In genomic region chr4:87007345-87008181, GRCh38 we compare ENCODE assay signal across 8 cellular contexts.
A peak's percentile ranks its signal among the peaks of the same experiment; 100 is the strongest.
DNase-seq lines count a peak whose midpoint lies in the region; ATAC-seq and TF ChIP-seq lines count a peak whose summit lies in the region.

No MANE protein-coding gene starts in this region.

- H3K27ac Mint-ChIP-seq in CD14-positive monocyte, result peak overlapping the region; percentile 91 to 97 (median 96)

- H3K4me3 ChIP-seq in SJCRH30, result peak overlapping the region; percentile 88
- H3K4me3 ChIP-seq in prostate gland, result peak overlapping the region; percentile 69 to 82

- H3K36me3 Mint-ChIP-seq in CD14-positive monocyte, result peaks cover 0 to 1% of the 10 kb centered on the region in 2 donors

- peak overlapping the region; percentile 98 for H3K27ac ChIP-seq in SJCRH30
- H3K27ac ChIP-seq in prostate gland, result peak overlapping the region; percentile 96 to 97

- peak; percentile 60 for DNase-seq in CD14-positive monocyte (ENCODE audit: low spot score)
- DNase-seq in HuH-7.5 (ENCODE audit: low spot score), result peak; percentile 20
- DNase-seq in SJCRH30, result peak; percentile 69 to 79
- peak; percentile 26 for DNase-seq in amniotic stem cell (lab: John Stamatoyannopoulos, UW)
- peak; percentile 72 for DNase-seq in left ventricle myocardium superior
- DNase-seq in prostate gland (ENCODE audit: low spot score), result peak; percentile 69
- no peak for DNase-seq in GM10248 (ENCODE audit: extremely low spot score)

- H3K9me3 ChIP-seq in SJCRH30 (replicated peaks) (no peaks in the 10 kb centered on the region), prostate gland (no peaks in the 10 kb centered on the region)

- no peaks in the 10 kb centered on the region for H3K9me3 Mint-ChIP-seq in CD14-positive monocyte

- peak overlapping the region; percentile 98 for H3K4me3 Mint-ChIP-seq in CD14-positive monocyte

- POLR2A ChIA-PET in GM10248 (lab: Yijun Ruan, JAX), result interaction anchor here (0.5 to 3.5 kb wide), 3 partner anchors 67 to 85 kb away, joined by 3 to 47 read pairs (median 15); partner anchors contain the start of gene AFF1

- ATAC-seq in left ventricle myocardium superior, result peak; percentile 65
- no peak for ATAC-seq in GM19035 (IDR thresholded peaks at IDR 0.05; ENCODE audit: unreplicated experiment)

- H3K4me1 ChIP-seq in SJCRH30, result 0 out of 2 replicates have a peak, but pooled peaks cover 3% of the 10 kb centered on the region
- H3K4me1 ChIP-seq in prostate gland (replicated peaks), result peaks cover 12% of the 10 kb centered on the region

- CTCF ChIA-PET in GM10248 (lab: Yijun Ruan, JAX), result interaction anchor here (1.4 to 2.7 kb wide), 9 partner anchors 13 to 86 kb away, joined by 4 to 14 read pairs (median 5); partner anchors contain the start of gene AFF1

- no peaks in the 10 kb centered on the region for H3K27me3 ChIP-seq in SJCRH30
- no peaks in the 10 kb centered on the region for H3K27me3 ChIP-seq in prostate gland (replicated peaks; ENCODE audit: insufficient read depth)

- intact Hi-C loops in CD14-positive monocyte (cut with micrococcal nuclease), result loop anchor here (2.0 to 10.0 kb wide), 5 partner anchors 45 to 87 kb away; partner anchors contain the start of gene AFF1 (in 2 of the 2)
- intact Hi-C loops in left ventricle myocardium superior (cut with micrococcal nuclease), result loop anchor here (5.0 kb wide), 2 partner anchors 70 to 85 kb away; partner anchors contain the start of gene AFF1
- intact Hi-C loops in prostate gland (cut with DNase I), result loop anchor here (1.0 to 5.0 kb wide), 2 partner anchors 40 to 72 kb away; partner anchors contain the start of gene AFF1

- peaks cover 57% of the 10 kb centered on the region for H3K4me1 Mint-ChIP-seq in CD14-positive monocyte

- H3K36me3 ChIP-seq in SJCRH30 (no peaks in the 10 kb centered on the region), prostate gland (no peaks in the 10 kb centered on the region)

- under 1% methylated on average over 31 of the region's 33 CpGs for WGBS in prostate gland

- H3K27me3 Mint-ChIP-seq in CD14-positive monocyte (ENCODE audit: low read depth in 3 of 3), result no peaks in the 10 kb centered on the region

- TF ChIP-seq CTCF in CD14-positive monocyte (IDR thresholded peaks at IDR 0.05) (no peak), prostate gland (IDR thresholded peaks at IDR 0.05) (no peak), GM10248 (IDR thresholded peaks at IDR 0.05; ENCODE audit: control extremely low read depth, extremely low read depth, low read depth, missing control alignments) (no peak)

- TF ChIP-seq POLR2A in prostate gland (IDR thresholded peaks at IDR 0.05), result no peak
